ENCODE assay signal across 15 cellular contexts in genomic region chr5:127506616-127507015, GRCh38. TPM values are rescaled to one million over a fixed set of nuclear protein-coding genes. Genes with fewer than 3 reads are reported as not detected.
DNase-seq lines count a peak whose midpoint lies in the region; ATAC-seq and TF ChIP-seq lines count a peak whose summit lies in the region.
"Had no signal": no experiment of that assay in that cellular context is flagged by ENCODE, and none has a peak within 500 bp of the region (broad histone marks: within the 10 kb centered on the region; RNA-seq: fewer than 3 reads in every experiment).

No MANE protein-coding gene starts in this region.

- H2AFZ ChIP-seq in GM23338 (peak overlapping the region; percentile 83), neural progenitor cell (replicated peaks) (peak overlapping the region; percentile 45)

- H3K4me3 ChIP-seq in GM23338 (no peak overlapping the region), endodermal cell (ENCODE audit: low read length) (no peak overlapping the region), neural progenitor cell (no peak overlapping the region)

- H3K9me2 ChIP-seq in GM23338 (ENCODE audit: insufficient read depth) = no peaks in the 10 kb centered on the region

- H3K36me3 Mint-ChIP-seq in GM23338 (ENCODE audit: low read depth) (no peaks in the 10 kb centered on the region), endodermal cell (ENCODE audit: low read depth) (no peaks in the 10 kb centered on the region), neural progenitor cell (no peaks in the 10 kb centered on the region)

- no peak for TF ChIP-seq CTCF in GM23338 (conservative IDR thresholded peaks at IDR 0.05; ENCODE audit: low read depth in 2 of 2)
- TF ChIP-seq CTCF in endodermal cell (conservative IDR thresholded peaks at IDR 0.05) = no peak
- TF ChIP-seq CTCF in neural progenitor cell (IDR thresholded peaks at IDR 0.05) = no peak

- no peaks in the 10 kb centered on the region for H3K27me3 ChIP-seq in GM23338 (ENCODE audit: insufficient read depth)
- peaks cover 5% of the 10 kb centered on the region for H3K27me3 ChIP-seq in endodermal cell (ENCODE audit: control insufficient read depth, insufficient read depth, low read length, poor library complexity, severe bottlenecking)
- no peaks in the 10 kb centered on the region for H3K27me3 ChIP-seq in neural progenitor cell

- H3K4me3 Mint-ChIP-seq in GM23338 = no peak overlapping the region
- H3K4me3 Mint-ChIP-seq in endodermal cell = no peak overlapping the region
- no peak overlapping the region for H3K4me3 Mint-ChIP-seq in neural progenitor cell
- H3K4me3 Mint-ChIP-seq: B cell; CD4-positive, alpha-beta T cell had no signal

- no peaks in the 10 kb centered on the region for H3K4me1 ChIP-seq in GM23338 (ENCODE audit: insufficient read depth)
- no peaks in the 10 kb centered on the region for H3K4me1 ChIP-seq in endodermal cell (ENCODE audit: control insufficient read depth, insufficient read depth, low read length)
- H3K4me1 ChIP-seq in neural progenitor cell = peaks cover 5% of the 10 kb centered on the region

- H3K36me3 ChIP-seq in GM23338 (ENCODE audit: insufficient read depth) (no peaks in the 10 kb centered on the region), endodermal cell (ENCODE audit: control insufficient read depth, insufficient read depth, low read length) (no peaks in the 10 kb centered on the region), neural progenitor cell (no peaks in the 10 kb centered on the region)

- H3K9me3 Mint-ChIP-seq in GM23338 (no peaks in the 10 kb centered on the region), endodermal cell (no peaks in the 10 kb centered on the region), neural progenitor cell (no peaks in the 10 kb centered on the region)
- H3K9me3 Mint-ChIP-seq: CD4-positive, alpha-beta T cell had no signal

- H3K4me2 ChIP-seq in GM23338 = no peak overlapping the region
- H3K4me2 ChIP-seq in neural progenitor cell = no peak overlapping the region

- no peaks in the 10 kb centered on the region for H3K79me2 ChIP-seq in GM23338 (replicated peaks; ENCODE audit: insufficient read depth)
- no peaks in the 10 kb centered on the region for H3K79me2 ChIP-seq in neural progenitor cell (ENCODE audit: low read depth)

- ATAC-seq in GM23338 = peak; percentile 77
- no peak for ATAC-seq in HG02852 (IDR thresholded peaks at IDR 0.05; ENCODE audit: unreplicated experiment)
- ATAC-seq: HCT116 had no signal

- H3K9ac ChIP-seq in endodermal cell (ENCODE audit: extremely low read depth, low read length, poor library complexity, severe bottlenecking) (no peak overlapping the region), neural progenitor cell (no peak overlapping the region)

- H3K9me3 ChIP-seq in endodermal cell (ENCODE audit: control insufficient read depth, low read length) (no peaks in the 10 kb centered on the region), neural progenitor cell (ENCODE audit: low read depth) (no peaks in the 10 kb centered on the region)

- WGBS in endodermal cell (ENCODE audit: insufficient coverage in 1 of 2, insufficient read length in 1 of 2), 2 experiments = 85 to 90% methylated on average over 3 to 6 of the region's 6 CpGs

- no peaks in the 10 kb centered on the region for H4K20me1 ChIP-seq in GM23338 (replicated peaks; ENCODE audit: insufficient read depth)
- H4K20me1 ChIP-seq in neural progenitor cell (ENCODE audit: low read depth) = no peaks in the 10 kb centered on the region

- no peak overlapping the region for H3K27ac Mint-ChIP-seq in GM23338
- no peak overlapping the region for H3K27ac Mint-ChIP-seq in endodermal cell
- H3K27ac Mint-ChIP-seq in neural progenitor cell = no peak overlapping the region
- H3K27ac Mint-ChIP-seq: B cell; CD4-positive, alpha-beta T cell had no signal

- H3K27ac ChIP-seq in GM23338 (ENCODE audit: low read depth) = no peak overlapping the region
- no peak overlapping the region for H3K27ac ChIP-seq in endodermal cell (ENCODE audit: low read depth, low read length)
- no peak overlapping the region for H3K27ac ChIP-seq in neural progenitor cell

- H3K27me3 Mint-ChIP-seq in GM23338 (ENCODE audit: insufficient read depth, low read depth, poor library complexity) (no peaks in the 10 kb centered on the region), endodermal cell (ENCODE audit: insufficient read depth) (peaks cover 10% of the 10 kb centered on the region), neural progenitor cell (ENCODE audit: insufficient read depth, low read depth) (no peaks in the 10 kb centered on the region)

- H3K4me1 Mint-ChIP-seq in GM23338 (peaks cover 8% of the 10 kb centered on the region; the same call in 2 of the 3 replicates), endodermal cell (no peaks in the 10 kb centered on the region), neural progenitor cell (no peaks in the 10 kb centered on the region)
- H3K4me1 Mint-ChIP-seq: B cell had no signal

- DNase-seq in GM23338 (ENCODE audit: low spot score) = peak; percentile 35
- DNase-seq in SK-N-DZ (ENCODE audit: low spot score) = peak; percentile 18
- peak; percentile 57 for DNase-seq in endodermal cell
- DNase-seq in neural progenitor cell (ENCODE audit: low spot score) = no peak
- DNase-seq in SKM-1 (lab: John Stamatoyannopoulos, UW; ENCODE audit: unreplicated experiment) = no peak
- no peak for DNase-seq in HPDE6-E6E7 (ENCODE audit: extremely low spot score)
- no peak for DNase-seq in stimulated activated CD8-positive, alpha-beta memory T cell treated with anti-CD3 and anti-CD28 coated beads, Interleukin-4, amount 100 ng/mL, for 48 hours
- DNase-seq: C1 segment of cervical spinal cord; Calu3; CD4-positive, alpha-beta T cell; DMS 273 treated with DMSO at 0.1 percent for 48 hours; DMS79 had no signal

- H3F3A ChIP-seq in GM23338 (replicated peaks; ENCODE audit: low read depth) (no peaks in the 10 kb centered on the region), neural progenitor cell (ENCODE audit: low read depth) (no peaks in the 10 kb centered on the region)

TF ChIP-seq in GM23338, 12 proteins besides CTCF, POLR2A, EP300 and RAD21 (continues in another document):
- TF ChIP-seq NANOG (IDR thresholded peaks at IDR 0.05; ENCODE audit: borderline replicate concordance) (no peak), ETS1 (IDR thresholded peaks at IDR 0.05) (no peak), EZH2 (IDR thresholded peaks at IDR 0.05; ENCODE audit: low read depth, unreplicated experiment) (no peak), ZNF114 (CRISPR knock-in tag; IDR thresholded peaks at IDR 0.05) (no peak), STAT1 (IDR thresholded peaks at IDR 0.05; ENCODE audit: unreplicated experiment) (no peak)
- TF ChIP-seq, protein P1, sequence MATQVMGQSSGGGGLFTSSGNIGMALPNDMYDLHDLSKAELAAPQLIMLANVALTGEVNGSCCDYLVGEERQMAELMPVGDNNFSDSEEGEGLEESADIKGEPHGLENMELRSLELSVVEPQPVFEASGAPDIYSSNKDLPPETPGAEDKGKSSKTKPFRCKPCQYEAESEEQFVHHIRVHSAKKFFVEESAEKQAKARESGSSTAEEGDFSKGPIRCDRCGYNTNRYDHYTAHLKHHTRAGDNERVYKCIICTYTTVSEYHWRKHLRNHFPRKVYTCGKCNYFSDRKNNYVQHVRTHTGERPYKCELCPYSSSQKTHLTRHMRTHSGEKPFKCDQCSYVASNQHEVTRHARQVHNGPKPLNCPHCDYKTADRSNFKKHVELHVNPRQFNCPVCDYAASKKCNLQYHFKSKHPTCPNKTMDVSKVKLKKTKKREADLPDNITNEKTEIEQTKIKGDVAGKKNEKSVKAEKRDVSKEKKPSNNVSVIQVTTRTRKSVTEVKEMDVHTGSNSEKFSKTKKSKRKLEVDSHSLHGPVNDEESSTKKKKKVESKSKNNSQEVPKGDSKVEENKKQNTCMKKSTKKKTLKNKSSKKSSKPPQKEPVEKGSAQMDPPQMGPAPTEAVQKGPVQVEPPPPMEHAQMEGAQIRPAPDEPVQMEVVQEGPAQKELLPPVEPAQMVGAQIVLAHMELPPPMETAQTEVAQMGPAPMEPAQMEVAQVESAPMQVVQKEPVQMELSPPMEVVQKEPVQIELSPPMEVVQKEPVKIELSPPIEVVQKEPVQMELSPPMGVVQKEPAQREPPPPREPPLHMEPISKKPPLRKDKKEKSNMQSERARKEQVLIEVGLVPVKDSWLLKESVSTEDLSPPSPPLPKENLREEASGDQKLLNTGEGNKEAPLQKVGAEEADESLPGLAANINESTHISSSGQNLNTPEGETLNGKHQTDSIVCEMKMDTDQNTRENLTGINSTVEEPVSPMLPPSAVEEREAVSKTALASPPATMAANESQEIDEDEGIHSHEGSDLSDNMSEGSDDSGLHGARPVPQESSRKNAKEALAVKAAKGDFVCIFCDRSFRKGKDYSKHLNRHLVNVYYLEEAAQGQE (IDR thresholded peaks at IDR 0.05; ENCODE audit: unreplicated experiment) = no peak

RNA-seq across cellular contexts. Expression of gene PRRC1, which starts 10.8 kb away (rescaled TPM):
- 64.7 and 65.8 TPM in 2 replicates for total RNA-seq in GM23338 (2014; rRNA removed; shearing (Covaris generic))
- polyA plus RNA-seq in GM23338 (2016; fragmentation: Nextera tagmentation; extraction: Ambion mirVana) = 70.7 and 72.6 TPM in 2 replicates
- polyA plus RNA-seq in SK-N-DZ (2014; cell fraction: cytosol; rRNA removed) = 31.9 and 32.3 TPM in 2 replicates
- 22.9 and 28.5 TPM in 2 replicates for polyA plus RNA-seq in SK-N-DZ (2014; cell fraction: nucleus; rRNA removed)
- total RNA-seq in endodermal cell = 10 to 100 TPM; 61.7 to 90.3 TPM
- polyA plus RNA-seq in endodermal cell (2013, experiment 1 of 2) = 45.5 TPM
- 46.4 TPM for polyA plus RNA-seq in endodermal cell (2013, experiment 2 of 2)
- total RNA-seq in neural progenitor cell (ENCODE audit: low replicate concordance) = 51.7 and 58.9 TPM in 2 replicates

Comparison
In these comparisons a context has a peak if more than half of its experiments do, and no peak if none do; other contexts are left out.
1. DNase-seq: peak in GM23338 (single experiment), SK-N-DZ (single experiment) and endodermal cell (single experiment); none in neural progenitor cell (single experiment), SKM-1 (single experiment), HPDE6-E6E7 (single experiment) and stimulated activated CD8-positive, alpha-beta memory T cell treated with anti-CD3 and anti-CD28 coated beads, Interleukin-4, amount 100 ng/mL, for 48 hours (single experiment).